Comparison of ENCODE assay signal across 20 cellular contexts in genomic region chr1:39927538-39927937, GRCh38. TPM values are rescaled to one million over a fixed set of nuclear protein-coding genes. Genes with fewer than 3 reads are reported as not detected.
A peak's percentile ranks its signal among the peaks of the same experiment; 100 is the strongest.
DNase-seq lines count a peak whose midpoint lies in the region; ATAC-seq, FAIRE-seq and TF ChIP-seq lines count a peak whose summit lies in the region.
"Had no signal": no experiment of that assay in that cellular context is flagged by ENCODE, and none has a peak within 500 bp of the region (broad histone marks: within the 10 kb centered on the region; RNA-seq: fewer than 3 reads in every experiment).

No MANE protein-coding gene starts in this region.

- intact Hi-C loops in HepG2 (cut with micrococcal nuclease; ENCODE audit: unreplicated experiment): no loop called here

- in situ Hi-C loops in HepG2 (cut with HindIII; ENCODE audit: extremely low pct_ligation_motif_present, low pct_unique_long_range_greater_than_20kb): loop anchor here (10.0 kb wide), 1 partner anchor 107 kb away; no protein-coding TSS in a partner anchor

- DNase-seq in RWPE1 (ENCODE audit: low spot score) (no peak), epithelial cell of esophagus (ENCODE audit: low read depth) (peak; percentile 44), HepG2 (ENCODE audit: low spot score) (no peak), upper lobe of left lung (peak in 1 of 2 donors; percentile 79)
- DNase-seq: activated CD4-positive, alpha-beta memory T cell treated with anti-CD3 and anti-CD28 coated beads for 36 hours; activated naive CD4-positive, alpha-beta T cell treated with anti-CD3 and anti-CD28 coated beads for 36 hours; activated T-cell treated with anti-CD3 and anti-CD28 coated beads for 4 hours; DND-41; MV-4-11; NCI-H510A; stimulated activated CD4-positive, alpha-beta T cell treated with anti-CD3 and anti-CD28 coated beads, Interleukin-2, amount 100 ng/mL, for 24 hours; stimulated activated naive CD4-positive, alpha-beta T cell treated with Interleukin-2 at 50 U/mL for 16 hours had no signal

- H3K36me3 ChIP-seq in HepG2 (replicated peaks in 1 of 2; ENCODE audit: control insufficient read depth in 1 of 2, insufficient read depth in 2 of 2, low read length in 2 of 2) (no peaks in the 10 kb centered on the region), upper lobe of left lung (no peaks in the 10 kb centered on the region)

- no peak for TF ChIP-seq POLR2A in HepG2 (IDR thresholded peaks at IDR 0.05; ENCODE audit: insufficient read depth in 1 of 2, low read depth in 2 of 2, low read length in 2 of 2)
- no peak for TF ChIP-seq POLR2A in upper lobe of left lung (IDR thresholded peaks at IDR 0.05)

- no peaks in the 10 kb centered on the region for H4K20me1 ChIP-seq in HepG2 (ENCODE audit: insufficient read depth, low read length)

- CTCF ChIA-PET in RWPE1 (lab: Yijun Ruan, JAX) (interaction anchor here (0.7 to 1.2 kb wide), 2 partner anchors 105 to 187 kb away, joined by 3 to 4 read pairs; no protein-coding TSS in a partner anchor), HepG2 (lab: Yijun Ruan, JAX; ENCODE audit: low intra/inter-chr PET ratio, low total read pairs) (no interaction called here)

- H3K27me3 ChIP-seq in HepG2 (ENCODE audit: control insufficient read depth in 1 of 2, insufficient read depth in 2 of 2, low read length in 2 of 2) (peaks cover under 1 to 3% of the 10 kb centered on the region in 2 experiments; a peak in 4 of 5 replicates), upper lobe of left lung (no peaks in the 10 kb centered on the region)

- WGBS in HepG2 (ENCODE audit: low lambda C conversion rate): 0% methylated on average over 3 of the region's 3 CpGs
- 33 to 47% methylated on average over 3 of the region's 3 CpGs for WGBS in upper lobe of left lung, 2 donors

- H3K4me2 ChIP-seq in HepG2 (ENCODE audit: low read depth, low read length): no peak overlapping the region

- H3K9me3 ChIP-seq in HepG2 (ENCODE audit: low read length) (no peaks in the 10 kb centered on the region), upper lobe of left lung (no peaks in the 10 kb centered on the region)

- H2AFZ ChIP-seq in HepG2 (ENCODE audit: low read length): no peak overlapping the region

- no peak overlapping the region for H3K9ac ChIP-seq in HepG2 (ENCODE audit: insufficient read depth, low read depth, low read length)

- no peak for TF ChIP-seq RAD21 in HepG2 (CRISPR knock-in tag; IDR thresholded peaks at IDR 0.05)

- BruUV-seq in HepG2 (replicated peaks; lab: Mats Ljungman, UMichigan): no TSS peak

- TF ChIP-seq CTCF in RWPE1 (conservative IDR thresholded peaks at IDR 0.05; ENCODE audit: low read depth) (no peak), epithelial cell of esophagus (IDR thresholded peaks at IDR 0.05; ENCODE audit: insufficient read depth, low read depth, low read length, missing control alignments) (no peak), HepG2 (CRISPR knock-in tag; IDR thresholded peaks at IDR 0.05) (no peak), upper lobe of left lung (IDR thresholded peaks at IDR 0.05) (no peak)

- POLR2A ChIA-PET in RWPE1 (lab: Yijun Ruan, JAX; ENCODE audit: low non-redundant PET): interaction anchor here (0.9 kb wide), 1 partner anchor 28 kb away, joined by 3 read pairs; the partner anchor contains the start of gene MFSD2A
- POLR2A ChIA-PET in HepG2 (lab: Yijun Ruan, JAX): no interaction called here

- H3K79me2 ChIP-seq in HepG2 (ENCODE audit: insufficient read depth, low read length): no peaks in the 10 kb centered on the region

- peak overlapping the region; percentile 90 for H3K27ac ChIP-seq in RWPE1
- H3K27ac ChIP-seq in HepG2 (ENCODE audit: extremely low read length, insufficient read depth, low read length): no peak overlapping the region
- H3K27ac ChIP-seq in upper lobe of left lung: peak overlapping the region in 1 of 4 donors; percentile 47
- H3K27ac ChIP-seq: VCaP had no signal

- H3K4me1 ChIP-seq in HepG2 (ENCODE audit: insufficient read depth, low read length): peaks cover 16% of the 10 kb centered on the region
- H3K4me1 ChIP-seq in upper lobe of left lung: peaks cover 0 to 25% (median 6%) of the 10 kb centered on the region in 4 donors

- FAIRE-seq in HepG2 (lab: Jason Lieb, UNC): no peak
- FAIRE-seq: astrocyte, colon, frontal cortex, K562 had no signal

- TF ChIP-seq EP300 in HepG2 (IDR thresholded peaks at IDR 0.05; ENCODE audit: low read depth in 2 of 2, low read length in 2 of 2): no peak
- TF ChIP-seq EP300 in HepG2 (CRISPR knock-in tag; IDR thresholded peaks at IDR 0.05; ENCODE audit: borderline replicate concordance): no peak
- TF ChIP-seq EP300 in upper lobe of left lung (IDR thresholded peaks at IDR 0.05): no peak

- H3K4me3 ChIP-seq in epithelial cell of esophagus (ENCODE audit: low read length) (no peak overlapping the region), HepG2 (replicated peaks in 1 of 3; ENCODE audit: insufficient read depth in 1 of 3, low read depth in 2 of 3, low read length in 3 of 3) (no peak overlapping the region), upper lobe of left lung (no peak overlapping the region)
- H3K4me3 ChIP-seq: K562 had no signal

- ATAC-seq in HepG2 (peak; percentile 41), upper lobe of left lung (ENCODE audit: low FRiP score in 2 of 2) (peak; percentile 30 to 31), HG03439 (IDR thresholded peaks at IDR 0.05; ENCODE audit: unreplicated experiment) (no peak), HG03139 (IDR thresholded peaks at IDR 0.05; ENCODE audit: unreplicated experiment) (no peak), HG02798 (IDR thresholded peaks at IDR 0.05; ENCODE audit: poor library complexity, unreplicated experiment) (no peak)

RNA-seq across cellular contexts. Expression of gene MYCL, which starts 25.8 kb away (rescaled TPM):
- 0.31 and 0.42 TPM in 2 replicates for total RNA-seq in HepG2 (2016; rRNA removed; fragmentation: Illumina TruSeq; extraction: Trizol)
- 0.20 and 0.26 TPM in 2 replicates for total RNA-seq in HepG2 (2016; cell fraction: cytosol; rRNA removed; fragmentation: Illumina TruSeq; extraction: Trizol; ENCODE audit: low read depth)
- total RNA-seq in HepG2 (2016; cell fraction: insoluble cytoplasmic fraction; rRNA removed; fragmentation: Illumina TruSeq; extraction: Trizol): 0.15 and 0.30 TPM in 2 replicates
- total RNA-seq in HepG2 (2016; cell fraction: membrane; rRNA removed; fragmentation: Illumina TruSeq; extraction: Trizol): 0.28 and 0.34 TPM in 2 replicates
- 0.38 and 0.62 TPM in 2 replicates for total RNA-seq in HepG2 (2016; cell fraction: nucleus; rRNA removed; fragmentation: Illumina TruSeq; extraction: Trizol)
- 1.7 and 2.1 TPM in 2 replicates for polyA plus RNA-seq in HepG2 (2011; rRNA removed)
- 1.7 and 2.2 TPM in 2 replicates for polyA plus RNA-seq in HepG2 (2011; cell fraction: cytosol; rRNA removed)
- polyA plus RNA-seq in HepG2 (2011; cell fraction: nucleus; rRNA removed): 0.77 and 1.6 TPM in 2 replicates
- 4.1 and 5.6 TPM in 2 replicates for polyA plus RNA-seq in HepG2 (2012)
- 0.14 and 0.15 TPM in 2 replicates for polyA plus RNA-seq in HepG2 (2016; cell fraction: cytosol; fragmentation: Illumina TruSeq; extraction: Trizol; ENCODE audit: low read depth)
- 0.21 and 0.37 TPM in 2 replicates for polyA plus RNA-seq in HepG2 (2016; cell fraction: insoluble cytoplasmic fraction; fragmentation: Illumina TruSeq; extraction: Trizol; ENCODE audit: low read depth)
- polyA plus RNA-seq in HepG2 (2016; cell fraction: membrane; fragmentation: Illumina TruSeq; extraction: Trizol; ENCODE audit: low read depth): 0.28 and 0.40 TPM in 2 replicates
- 0.29 and 0.42 TPM in 2 replicates for polyA plus RNA-seq in HepG2 (2016; cell fraction: nucleus; fragmentation: Illumina TruSeq; extraction: Trizol; ENCODE audit: insufficient read depth, low read depth)
- 2.5 and 7.8 TPM in 2 replicates for polyA minus RNA-seq in HepG2 (2011; rRNA and poly(A)+ RNA removed; ENCODE audit: low replicate concordance)
- polyA minus RNA-seq in HepG2 (2011; cell fraction: cytosol; rRNA and poly(A)+ RNA removed): 0.79 and 1.5 TPM in 2 replicates
- polyA minus RNA-seq in HepG2 (2011; cell fraction: nucleus; rRNA and poly(A)+ RNA removed): 1.3 and 3.1 TPM in 2 replicates
- total RNA-seq in upper lobe of left lung: 1 to 10 TPM; 4.3 to 8.2 (median 6.1) TPM

RNA-seq across cellular contexts. Expression of gene MFSD2A, which starts 27.4 kb away (rescaled TPM):
- total RNA-seq in HepG2 (2016; rRNA removed; fragmentation: Illumina TruSeq; extraction: Trizol) (not detected in 2 replicates), upper lobe of left lung (100 to 1,000 TPM in 3 of 6 donors, 10 to 100 TPM in 3; 63.9 to 196 (median 109) TPM)
- not detected in 2 replicates for total RNA-seq in HepG2 (2016; cell fraction: cytosol; rRNA removed; fragmentation: Illumina TruSeq; extraction: Trizol; ENCODE audit: low read depth)
- 0.11 TPM in 1 of 2 replicates, not detected in the other for total RNA-seq in HepG2 (2016; cell fraction: insoluble cytoplasmic fraction; rRNA removed; fragmentation: Illumina TruSeq; extraction: Trizol)
- not detected in 2 replicates for total RNA-seq in HepG2 (2016; cell fraction: membrane; rRNA removed; fragmentation: Illumina TruSeq; extraction: Trizol)
- total RNA-seq in HepG2 (2016; cell fraction: nucleus; rRNA removed; fragmentation: Illumina TruSeq; extraction: Trizol): not detected in 2 replicates
- polyA plus RNA-seq in HepG2 (2011; rRNA removed): 0.05 and 0.08 TPM in 2 replicates
- polyA plus RNA-seq in HepG2 (2011; cell fraction: cytosol; rRNA removed): not detected in 2 replicates
- polyA plus RNA-seq in HepG2 (2011; cell fraction: nucleus; rRNA removed): 0.13 TPM in 1 of 2 replicates, not detected in the other
- polyA plus RNA-seq in HepG2 (2012): not detected in 2 replicates
- polyA plus RNA-seq in HepG2 (2016; cell fraction: cytosol; fragmentation: Illumina TruSeq; extraction: Trizol; ENCODE audit: low read depth): not detected in 2 replicates
- polyA plus RNA-seq in HepG2 (2016; cell fraction: insoluble cytoplasmic fraction; fragmentation: Illumina TruSeq; extraction: Trizol; ENCODE audit: low read depth): not detected in 2 replicates
- polyA plus RNA-seq in HepG2 (2016; cell fraction: membrane; fragmentation: Illumina TruSeq; extraction: Trizol; ENCODE audit: low read depth): not detected in 2 replicates
- polyA plus RNA-seq in HepG2 (2016; cell fraction: nucleus; fragmentation: Illumina TruSeq; extraction: Trizol; ENCODE audit: insufficient read depth, low read depth): not detected in 2 replicates
- polyA minus RNA-seq in HepG2 (2011; rRNA and poly(A)+ RNA removed; ENCODE audit: low replicate concordance): 0.06 and 0.16 TPM in 2 replicates
- polyA minus RNA-seq in HepG2 (2011; cell fraction: cytosol; rRNA and poly(A)+ RNA removed): not detected in 2 replicates
- not detected in 2 replicates for polyA minus RNA-seq in HepG2 (2011; cell fraction: nucleus; rRNA and poly(A)+ RNA removed)

RNA-seq across cellular contexts. Expression of gene TRIT1, which starts 44.2 kb away (rescaled TPM):
- 20.4 and 20.7 TPM in 2 replicates for total RNA-seq in HepG2 (2016; rRNA removed; fragmentation: Illumina TruSeq; extraction: Trizol)
- 6.6 and 8.1 TPM in 2 replicates for total RNA-seq in HepG2 (2016; cell fraction: cytosol; rRNA removed; fragmentation: Illumina TruSeq; extraction: Trizol; ENCODE audit: low read depth)
- 20.6 and 21.7 TPM in 2 replicates for total RNA-seq in HepG2 (2016; cell fraction: insoluble cytoplasmic fraction; rRNA removed; fragmentation: Illumina TruSeq; extraction: Trizol)
- 11.4 and 13.2 TPM in 2 replicates for total RNA-seq in HepG2 (2016; cell fraction: membrane; rRNA removed; fragmentation: Illumina TruSeq; extraction: Trizol)
- 24.7 and 29.2 TPM in 2 replicates for total RNA-seq in HepG2 (2016; cell fraction: nucleus; rRNA removed; fragmentation: Illumina TruSeq; extraction: Trizol)
- polyA plus RNA-seq in HepG2 (2011; rRNA removed): 11.5 and 13.4 TPM in 2 replicates
- polyA plus RNA-seq in HepG2 (2011; cell fraction: cytosol; rRNA removed): 6.3 and 6.6 TPM in 2 replicates
- polyA plus RNA-seq in HepG2 (2011; cell fraction: nucleus; rRNA removed): 11.5 and 15.4 TPM in 2 replicates
- 10.4 and 13.0 TPM in 2 replicates for polyA plus RNA-seq in HepG2 (2012)
- 2.8 and 4.0 TPM in 2 replicates for polyA plus RNA-seq in HepG2 (2016; cell fraction: cytosol; fragmentation: Illumina TruSeq; extraction: Trizol; ENCODE audit: low read depth)
- polyA plus RNA-seq in HepG2 (2016; cell fraction: insoluble cytoplasmic fraction; fragmentation: Illumina TruSeq; extraction: Trizol; ENCODE audit: low read depth): 13.4 and 19.6 TPM in 2 replicates
- 5.7 and 6.6 TPM in 2 replicates for polyA plus RNA-seq in HepG2 (2016; cell fraction: membrane; fragmentation: Illumina TruSeq; extraction: Trizol; ENCODE audit: low read depth)
- 46.0 and 50.5 TPM in 2 replicates for polyA plus RNA-seq in HepG2 (2016; cell fraction: nucleus; fragmentation: Illumina TruSeq; extraction: Trizol; ENCODE audit: insufficient read depth, low read depth)
- 11.6 and 20.1 TPM in 2 replicates for polyA minus RNA-seq in HepG2 (2011; rRNA and poly(A)+ RNA removed; ENCODE audit: low replicate concordance)
- 5.3 and 8.4 TPM in 2 replicates for polyA minus RNA-seq in HepG2 (2011; cell fraction: cytosol; rRNA and poly(A)+ RNA removed)
- 22.4 and 32.9 TPM in 2 replicates for polyA minus RNA-seq in HepG2 (2011; cell fraction: nucleus; rRNA and poly(A)+ RNA removed)
- total RNA-seq in upper lobe of left lung: 10 to 100 TPM in 5 of 6 donors, 1 to 10 TPM in 1; 9.4 to 14.8 (median 13.7) TPM

Comparison
In these comparisons a context has a peak if more than half of its experiments do, and no peak if none do; other contexts are left out.
1. ATAC-seq: peak in HepG2 (single experiment) and upper lobe of left lung (2 of 2); none in HG03439 (single experiment), HG03139 (single experiment) and HG02798 (single experiment).
2. RNA of gene MFSD2A, which starts 27.4 kb away (total RNA-seq): 63.9 to 196 TPM in upper lobe of left lung; 0.11 TPM in HepG2; every median in the first group is over 10 times any median in the second.